In genomic region chr22:37223965-37224551, GRCh38 we compare ENCODE assay signal across 14 cellular contexts. TPM values are rescaled to one million over a fixed set of nuclear protein-coding genes. Genes with fewer than 3 reads are reported as not detected.
DNase-seq lines count a peak whose midpoint lies in the region; ATAC-seq lines count a peak whose summit lies in the region.
"Had no signal": no experiment of that assay in that cellular context is flagged by ENCODE, and none has a peak within 500 bp of the region (broad histone marks: within the 10 kb centered on the region; RNA-seq: fewer than 3 reads in every experiment).

No MANE protein-coding gene starts in this region.

- peaks cover 71% of the 10 kb centered on the region for H3K36me3 Mint-ChIP-seq in activated CD8-positive, alpha-beta memory T cell treated with anti-CD3 and anti-CD28 coated beads, Interleukin-2, amount 10 ng/mL, durations not matched to agents 7 days and 5 days
- peaks cover 80% of the 10 kb centered on the region for H3K36me3 Mint-ChIP-seq in activated naive CD8-positive, alpha-beta T cell treated with anti-CD3 and anti-CD28 coated beads for 36 hours
- H3K36me3 Mint-ChIP-seq in stimulated activated naive B cell treated with anti-CD40 and anti-IgM and Interleukin-4, amounts not matched to agents 10 μg/mL and 1 μg/mL and 100 μg/mL, for 72 hours, result peaks cover 62 to 73% of the 10 kb centered on the region in 2 donors

- DNase-seq in activated CD8-positive, alpha-beta memory T cell treated with anti-CD3 and anti-CD28 coated beads, Interleukin-2, amount 10 ng/mL, durations not matched to agents 7 days and 5 days, result no peak
- no peak for DNase-seq in activated CD8-positive, alpha-beta memory T cell treated with anti-CD3 and anti-CD28 coated beads, Interleukin-2, amount 50 U/mL, for 48 hours
- peak; percentile 45 for DNase-seq in activated naive CD8-positive, alpha-beta T cell treated with anti-CD3 and anti-CD28 coated beads for 36 hours
- no peak for DNase-seq in stimulated activated naive B cell treated with anti-CD40 and anti-IgM and Interleukin-4, amounts not matched to agents 10 μg/mL and 1 μg/mL and 100 μg/mL, for 72 hours
- DNase-seq in EL (no peak), DMS 273 (lab: John Stamatoyannopoulos, UW; ENCODE audit: unreplicated experiment) (no peak), ecto neural progenitor cell (ENCODE audit: low spot score) (no peak)
- DNase-seq: lower lobe of right lung, NCI-H1436 had no signal

- CTCF ChIA-PET in activated CD8-positive, alpha-beta memory T cell treated with anti-CD3 and anti-CD28 coated beads, Interleukin-2, amount 10 ng/mL, durations not matched to agents 7 days and 5 days (lab: Charles Lee), result interaction anchor here (2.6 kb wide), 1 partner anchor 36 kb away, joined by 12 read pairs; no protein-coding TSS in a partner anchor

- H3K4me1 Mint-ChIP-seq in activated CD8-positive, alpha-beta memory T cell treated with anti-CD3 and anti-CD28 coated beads, Interleukin-2, amount 10 ng/mL, durations not matched to agents 7 days and 5 days, result peaks cover 90% of the 10 kb centered on the region
- peaks cover 87% of the 10 kb centered on the region for H3K4me1 Mint-ChIP-seq in activated naive CD8-positive, alpha-beta T cell treated with anti-CD3 and anti-CD28 coated beads for 36 hours
- H3K4me1 Mint-ChIP-seq in stimulated activated naive B cell treated with anti-CD40 and anti-IgM and Interleukin-4, amounts not matched to agents 10 μg/mL and 1 μg/mL and 100 μg/mL, for 72 hours, result peaks cover 75 to 92% of the 10 kb centered on the region in 2 donors

- ATAC-seq in activated CD8-positive, alpha-beta memory T cell treated with anti-CD3 and anti-CD28 coated beads, Interleukin-2, amount 10 ng/mL, durations not matched to agents 7 days and 5 days, result no peak
- peak; percentile 34 for ATAC-seq in HG03280 (IDR thresholded peaks at IDR 0.05; ENCODE audit: unreplicated experiment)
- peak; percentile 66 to 71 for ATAC-seq in stimulated activated naive B cell treated with anti-CD40 and anti-IgM and Interleukin-4, amounts not matched to agents 10 μg/mL and 1 μg/mL and 100 μg/mL, for 72 hours (replicated peaks)
- ATAC-seq: lower lobe of right lung had no signal

- peaks cover 2% of the 10 kb centered on the region for H3K9me3 Mint-ChIP-seq in activated CD8-positive, alpha-beta memory T cell treated with anti-CD3 and anti-CD28 coated beads, Interleukin-2, amount 10 ng/mL, durations not matched to agents 7 days and 5 days (ENCODE audit: low read depth)
- H3K9me3 Mint-ChIP-seq in activated naive CD8-positive, alpha-beta T cell treated with anti-CD3 and anti-CD28 coated beads for 36 hours, result peaks cover 19% of the 10 kb centered on the region
- peaks cover 8 to 10% of the 10 kb centered on the region in 2 donors for H3K9me3 Mint-ChIP-seq in stimulated activated naive B cell treated with anti-CD40 and anti-IgM and Interleukin-4, amounts not matched to agents 10 μg/mL and 1 μg/mL and 100 μg/mL, for 72 hours

- H3K27ac Mint-ChIP-seq in activated CD8-positive, alpha-beta memory T cell treated with anti-CD3 and anti-CD28 coated beads, Interleukin-2, amount 10 ng/mL, durations not matched to agents 7 days and 5 days, result peak overlapping the region; percentile 96
- H3K27ac Mint-ChIP-seq in activated naive CD8-positive, alpha-beta T cell treated with anti-CD3 and anti-CD28 coated beads for 36 hours, result peak overlapping the region; percentile 98
- H3K27ac Mint-ChIP-seq in stimulated activated naive B cell treated with anti-CD40 and anti-IgM and Interleukin-4, amounts not matched to agents 10 μg/mL and 1 μg/mL and 100 μg/mL, for 72 hours, result peak overlapping the region; percentile 97

- no peak overlapping the region for H3K4me3 Mint-ChIP-seq in activated CD8-positive, alpha-beta memory T cell treated with anti-CD3 and anti-CD28 coated beads, Interleukin-2, amount 10 ng/mL, durations not matched to agents 7 days and 5 days
- peak overlapping the region; percentile 32 for H3K4me3 Mint-ChIP-seq in activated naive CD8-positive, alpha-beta T cell treated with anti-CD3 and anti-CD28 coated beads for 36 hours
- peak overlapping the region; percentile 66 to 68 for H3K4me3 Mint-ChIP-seq in stimulated activated naive B cell treated with anti-CD40 and anti-IgM and Interleukin-4, amounts not matched to agents 10 μg/mL and 1 μg/mL and 100 μg/mL, for 72 hours

- no peaks in the 10 kb centered on the region for H3K27me3 Mint-ChIP-seq in activated CD8-positive, alpha-beta memory T cell treated with anti-CD3 and anti-CD28 coated beads, Interleukin-2, amount 10 ng/mL, durations not matched to agents 7 days and 5 days
- H3K27me3 Mint-ChIP-seq in activated naive CD8-positive, alpha-beta T cell treated with anti-CD3 and anti-CD28 coated beads for 36 hours, result no peaks in the 10 kb centered on the region
- H3K27me3 Mint-ChIP-seq in stimulated activated naive B cell treated with anti-CD40 and anti-IgM and Interleukin-4, amounts not matched to agents 10 μg/mL and 1 μg/mL and 100 μg/mL, for 72 hours, result no peaks in the 10 kb centered on the region

RNA-seq across cellular contexts. Expression of gene SSTR3, which starts 11.8 kb away (rescaled TPM):
- total RNA-seq in activated CD8-positive, alpha-beta memory T cell treated with anti-CD3 and anti-CD28 coated beads, Interleukin-2, amount 10 ng/mL, durations not matched to agents 7 days and 5 days, result 1 to 10 TPM; 1.3 to 2.2 TPM
- total RNA-seq in activated naive CD8-positive, alpha-beta T cell treated with anti-CD3 and anti-CD28 coated beads for 36 hours, result 1 to 10 TPM; 7.1 to 7.4 TPM
- total RNA-seq: A673, epithelial cell of proximal tubule, lower lobe of right lung, thoracic aorta had no signal

RNA-seq across cellular contexts. Expression of gene RAC2, which starts 20.0 kb away (rescaled TPM):
- total RNA-seq in activated CD8-positive, alpha-beta memory T cell treated with anti-CD3 and anti-CD28 coated beads, Interleukin-2, amount 10 ng/mL, durations not matched to agents 7 days and 5 days, result 100 to 1,000 TPM; 834 to 907 TPM
- total RNA-seq in activated naive CD8-positive, alpha-beta T cell treated with anti-CD3 and anti-CD28 coated beads for 36 hours, result 100 to 1,000 TPM; 518 to 528 TPM

RNA-seq across cellular contexts. Expression of gene C1QTNF6, which starts 36.0 kb away (rescaled TPM):
- total RNA-seq in activated CD8-positive, alpha-beta memory T cell treated with anti-CD3 and anti-CD28 coated beads, Interleukin-2, amount 10 ng/mL, durations not matched to agents 7 days and 5 days, result 1 to 10 TPM; 6.7 to 7.4 TPM
- total RNA-seq in activated naive CD8-positive, alpha-beta T cell treated with anti-CD3 and anti-CD28 coated beads for 36 hours, result 1 to 10 TPM; 2.7 to 3.2 TPM

RNA-seq across cellular contexts. Expression of gene CYTH4, which starts 58.2 kb away (rescaled TPM):
- total RNA-seq in activated CD8-positive, alpha-beta memory T cell treated with anti-CD3 and anti-CD28 coated beads, Interleukin-2, amount 10 ng/mL, durations not matched to agents 7 days and 5 days, result 100 to 1,000 TPM in 1 of 2 experiments, 10 to 100 TPM in 1; 97.8 to 123 TPM
- 10 to 100 TPM; 16.6 to 17.3 TPM for total RNA-seq in activated naive CD8-positive, alpha-beta T cell treated with anti-CD3 and anti-CD28 coated beads for 36 hours
- total RNA-seq: A673, cardiac muscle cell, epithelial cell of proximal tubule had no signal
